ENCODE assay signal across 24 cellular contexts in the genomic region with DNA sequence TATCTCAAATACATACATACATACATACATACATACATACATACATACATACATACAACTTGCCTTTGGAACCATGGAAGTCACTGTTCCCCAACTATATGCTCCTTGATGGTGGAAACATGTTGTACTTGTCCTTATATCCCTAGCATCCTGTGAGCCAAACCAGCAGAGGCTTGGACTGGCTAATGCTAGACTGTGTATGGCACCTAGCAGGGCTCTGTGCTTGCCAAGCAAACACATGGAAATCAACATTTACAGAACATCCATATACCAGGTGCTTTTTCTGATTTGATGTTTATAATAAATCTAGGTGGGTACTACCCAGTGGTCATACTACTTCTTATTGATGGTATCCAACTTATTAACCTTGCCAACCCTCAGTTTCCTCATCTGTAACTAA.
DNase-seq lines count a peak whose midpoint lies in the region; TF ChIP-seq lines count a peak whose summit lies in the region.
"Had no signal": no experiment of that assay in that cellular context is flagged by ENCODE, and none has a peak within 500 bp of the region (broad histone marks: within the 10 kb centered on the region; RNA-seq: fewer than 3 reads in every experiment).

No MANE protein-coding gene starts in this region.

- H3K4me1 ChIP-seq in trophoblast cell (ENCODE audit: control insufficient read depth in 1 of 2, insufficient read depth in 2 of 2, low read length in 2 of 2) (peaks cover 25 to 37% of the 10 kb centered on the region in 2 experiments), osteoblast (ENCODE audit: insufficient read depth, low read length) (peaks cover 18% of the 10 kb centered on the region)
- H3K4me1 ChIP-seq: BE2C had no signal

- peak overlapping the region; percentile 17 for H3K18ac ChIP-seq in trophoblast cell (ENCODE audit: low read length)

- H2BK5ac ChIP-seq in trophoblast cell (ENCODE audit: low read depth, low read length, poor library complexity) = no peak overlapping the region

- no peak overlapping the region for H3K4me3 Mint-ChIP-seq in activated naive CD4-positive, alpha-beta T cell treated with anti-CD3 and anti-CD28 coated beads for 36 hours
- H3K4me3 Mint-ChIP-seq: CD14-positive monocyte; CD4-positive, alpha-beta memory T cell; CD4-positive, CD25-positive, alpha-beta regulatory T cell; CD8-positive, alpha-beta memory T cell had no signal

- DNase-seq in LNCaP clone FGC (ENCODE audit: low read depth) (peak; percentile 46), NCI-H69 (lab: John Stamatoyannopoulos, UW) (peak; percentile 19), trophoblast cell (no peak), brain microvascular endothelial cell (no peak), osteoblast (ENCODE audit: insufficient read length, low spot score, missing footprints) (no peak)
- DNase-seq in activated naive CD4-positive, alpha-beta T cell treated with anti-CD3 and anti-CD28 coated beads for 36 hours = no peak
- DNase-seq: 8988T; ACHN; BE2C; C1 segment of cervical spinal cord; CD4-positive, alpha-beta memory T cell; CD4-positive, CD25-positive, alpha-beta regulatory T cell; CD8-positive, alpha-beta memory T cell; COR-L47; DMS 273 treated with DMSO at 0.1 percent for 48 hours; DMS153; DMS53; DMS79; DND-41; EL; GDM1 had no signal

- H4K8ac ChIP-seq in trophoblast cell (ENCODE audit: low read depth, low read length) = no peak overlapping the region

- no peaks in the 10 kb centered on the region for H3K36me3 ChIP-seq in trophoblast cell (ENCODE audit: control insufficient read depth in 1 of 2, insufficient read depth in 2 of 2, low read length in 2 of 2)
- no peaks in the 10 kb centered on the region for H3K36me3 ChIP-seq in brain microvascular endothelial cell (replicated peaks)
- no peaks in the 10 kb centered on the region for H3K36me3 ChIP-seq in osteoblast (ENCODE audit: insufficient read depth, low read length)
- H3K36me3 ChIP-seq: BE2C, BLaER1 had no signal

- no peak overlapping the region for H2BK120ac ChIP-seq in trophoblast cell (ENCODE audit: insufficient read depth, low read length, poor library complexity)

- intact Hi-C loops in activated naive CD4-positive, alpha-beta T cell treated with anti-CD3 and anti-CD28 coated beads for 36 hours (cut with micrococcal nuclease) = no loop called here

- H4K12ac ChIP-seq in trophoblast cell (ENCODE audit: low read depth, low read length) = no peak overlapping the region

- no peak for TF ChIP-seq CTCF in LNCaP clone FGC (IDR thresholded peaks at IDR 0.05; ENCODE audit: control insufficient read depth, extremely low read depth, insufficient read depth)
- TF ChIP-seq CTCF in brain microvascular endothelial cell (IDR thresholded peaks at IDR 0.05; ENCODE audit: low read depth, low read length, missing control alignments) = no peak
- no peak for TF ChIP-seq CTCF in osteoblast (IDR thresholded peaks at IDR 0.05; ENCODE audit: extremely low read depth, low read depth, low read length)

- H3K23ac ChIP-seq in trophoblast cell (ENCODE audit: low read length) = no peak overlapping the region

- no peak overlapping the region for H3K4me2 ChIP-seq in trophoblast cell (ENCODE audit: low read length)
- no peak overlapping the region for H3K4me2 ChIP-seq in osteoblast (ENCODE audit: insufficient read depth, low read length)
- H3K4me2 ChIP-seq: BLaER1 had no signal

- peaks cover 9% of the 10 kb centered on the region for H3K4me1 Mint-ChIP-seq in activated naive CD4-positive, alpha-beta T cell treated with anti-CD3 and anti-CD28 coated beads for 36 hours (ENCODE audit: low read depth)
- H3K4me1 Mint-ChIP-seq: CD4-positive, alpha-beta memory T cell; CD8-positive, alpha-beta memory T cell had no signal

- no peak overlapping the region for H3K27ac Mint-ChIP-seq in activated naive CD4-positive, alpha-beta T cell treated with anti-CD3 and anti-CD28 coated beads for 36 hours
- H3K27ac Mint-ChIP-seq: CD14-positive monocyte; CD4-positive, alpha-beta memory T cell; CD4-positive, CD25-positive, alpha-beta regulatory T cell had no signal

- no peak overlapping the region for H3K9ac ChIP-seq in trophoblast cell (ENCODE audit: low read length)
- H3K9ac ChIP-seq: BLaER1 had no signal

- no peaks in the 10 kb centered on the region for H3K27me3 ChIP-seq in trophoblast cell (ENCODE audit: insufficient read depth, low read length)
- H3K27me3 ChIP-seq in brain microvascular endothelial cell (replicated peaks) = no peaks in the 10 kb centered on the region
- H3K27me3 ChIP-seq in osteoblast (ENCODE audit: insufficient read depth, low read length) = no peaks in the 10 kb centered on the region
- H3K27me3 ChIP-seq: BE2C, BLaER1 had no signal

- H3K14ac ChIP-seq in trophoblast cell (ENCODE audit: low read length) = peak overlapping the region; percentile 50

- no peak overlapping the region for H3K27ac ChIP-seq in trophoblast cell (ENCODE audit: low read depth, low read length)
- H3K27ac ChIP-seq in brain microvascular endothelial cell = no peak overlapping the region
- no peak overlapping the region for H3K27ac ChIP-seq in osteoblast (ENCODE audit: low read depth, low read length)
- H3K27ac ChIP-seq: BLaER1 had no signal

- H4K20me1 ChIP-seq in osteoblast (ENCODE audit: insufficient read depth, low read length) = no peaks in the 10 kb centered on the region
- H4K20me1 ChIP-seq: BLaER1 had no signal

- no peaks in the 10 kb centered on the region for H3K9me3 Mint-ChIP-seq in activated naive CD4-positive, alpha-beta T cell treated with anti-CD3 and anti-CD28 coated beads for 36 hours
- H3K9me3 Mint-ChIP-seq: CD14-positive monocyte; CD4-positive, alpha-beta memory T cell; CD4-positive, CD25-positive, alpha-beta regulatory T cell; CD8-positive, alpha-beta memory T cell had no signal

- H2BK12ac ChIP-seq in trophoblast cell (ENCODE audit: low read length) = no peak overlapping the region

- H4K91ac ChIP-seq in trophoblast cell (ENCODE audit: low read depth, low read length) = peak overlapping the region; percentile 48

- in situ Hi-C loops in brain microvascular endothelial cell (cut with HindIII; ENCODE audit: low pct_ligation_motif_present, low sequenced_read_pairs) = no loop called here

- CTCF ChIA-PET in activated naive CD4-positive, alpha-beta T cell treated with anti-CD3 and anti-CD28 coated beads for 36 hours (lab: Charles Lee) = no interaction called here

- no peak overlapping the region for H3K4ac ChIP-seq in trophoblast cell (ENCODE audit: low read depth, low read length)

- H3K79me2 ChIP-seq in trophoblast cell (ENCODE audit: control insufficient read depth, insufficient read depth, low read length, poor library complexity) (peaks cover 3% of the 10 kb centered on the region), osteoblast (ENCODE audit: insufficient read depth, low read length) (no peaks in the 10 kb centered on the region)

- H2AK5ac ChIP-seq in trophoblast cell (ENCODE audit: low read length) = peak overlapping the region; percentile 66

- H2AFZ ChIP-seq in trophoblast cell (ENCODE audit: insufficient read depth, low read length, poor library complexity) (no peak overlapping the region), osteoblast (ENCODE audit: low read length) (no peak overlapping the region)

- no peaks in the 10 kb centered on the region for H3K36me3 Mint-ChIP-seq in activated naive CD4-positive, alpha-beta T cell treated with anti-CD3 and anti-CD28 coated beads for 36 hours (ENCODE audit: low read depth)
- H3K36me3 Mint-ChIP-seq: CD14-positive monocyte; CD4-positive, alpha-beta memory T cell; CD4-positive, CD25-positive, alpha-beta regulatory T cell; CD8-positive, alpha-beta memory T cell had no signal

- H3K9me3 ChIP-seq in trophoblast cell (ENCODE audit: insufficient read depth, low read depth, low read length) = no peaks in the 10 kb centered on the region
- H3K9me3 ChIP-seq in osteoblast (ENCODE audit: low read depth, low read length) = no peaks in the 10 kb centered on the region
- H3K9me3 ChIP-seq: BE2C, BLaER1 had no signal

- no peak overlapping the region for H3K4me3 ChIP-seq in LNCaP clone FGC (ENCODE audit: low read depth, low read length)
- no peak overlapping the region for H3K4me3 ChIP-seq in trophoblast cell (ENCODE audit: low read depth, low read length)
- H3K4me3 ChIP-seq in brain microvascular endothelial cell (ENCODE audit: low read depth, low read length) = no peak overlapping the region
- no peak overlapping the region for H3K4me3 ChIP-seq in osteoblast (ENCODE audit: insufficient read depth, low read length)
- H3K4me3 ChIP-seq: BLaER1, GM12878 had no signal

- peaks cover 20% of the 10 kb centered on the region for H3K79me1 ChIP-seq in trophoblast cell (ENCODE audit: low read length)

- peaks cover 2% of the 10 kb centered on the region for H3K27me3 Mint-ChIP-seq in activated naive CD4-positive, alpha-beta T cell treated with anti-CD3 and anti-CD28 coated beads for 36 hours (ENCODE audit: low read depth)

Comparison
In these comparisons a context has a peak if more than half of its experiments do, and no peak if none do; other contexts are left out.
1. DNase-seq: peak in LNCaP clone FGC (single experiment) and NCI-H69 (single experiment); none in trophoblast cell (0 of 2), brain microvascular endothelial cell (single experiment), osteoblast (single experiment) and activated naive CD4-positive, alpha-beta T cell treated with anti-CD3 and anti-CD28 coated beads for 36 hours (single experiment).